In genomic region chr17:6135216-6135615, GRCh38 we compare ENCODE assay signal across 1 cellular context.
TF ChIP-seq lines count a peak whose summit lies in the region.

No MANE protein-coding gene starts in this region.

TF ChIP-seq in H1, 55 proteins besides CTCF, POLR2A, EP300 and RAD21 (continued from another document):
- no peak for TF ChIP-seq CHD7 (IDR thresholded peaks at IDR 0.05; ENCODE audit: insufficient replicate concordance, low read length)
- no peak for TF ChIP-seq TAF7 (optimal IDR thresholded peaks at IDR 0.05; ENCODE audit: borderline replicate concordance, low read depth, low read length)
- TF ChIP-seq PHF8 (conservative IDR thresholded peaks at IDR 0.05; ENCODE audit: low read depth, low read length): no peak
- TF ChIP-seq ZNF274 (IDR thresholded peaks at IDR 0.05; ENCODE audit: borderline replicate concordance, extremely low read depth, low read length): no peak
- no peak for TF ChIP-seq CBX8 (IDR thresholded peaks at IDR 0.05; ENCODE audit: borderline replicate concordance, low read depth, low read length)
- no peak for TF ChIP-seq SIRT6 (IDR thresholded peaks at IDR 0.05; ENCODE audit: low read length)
- no peak for TF ChIP-seq SAP30 (IDR thresholded peaks at IDR 0.05; ENCODE audit: insufficient read depth, insufficient replicate concordance, low read length)
- TF ChIP-seq KDM5A (IDR thresholded peaks at IDR 0.05; ENCODE audit: low read length): no peak
- no peak for TF ChIP-seq NANOG (IDR thresholded peaks at IDR 0.05; ENCODE audit: insufficient read depth, low read depth, low read length, poor library complexity, severe bottlenecking)
